ENCODE assay signal across 26 cellular contexts in genomic region chr7:110646814-110647213, GRCh38.
"Had no signal": no experiment of that assay in that cellular context is flagged by ENCODE, and none has a peak within 500 bp of the region (broad histone marks: within the 10 kb centered on the region; RNA-seq: fewer than 3 reads in every experiment).

No MANE protein-coding gene starts in this region.

- H3K4me1 ChIP-seq: adrenal gland, body of pancreas, breast epithelium, Peyer's patch, SJSA1 had no signal

- H3K9me3 ChIP-seq: adrenal gland, body of pancreas, breast epithelium, MG63, Peyer's patch, SJSA1 had no signal

- DNase-seq: activated CD4-positive, alpha-beta T cell treated with anti-CD3 and anti-CD28 coated beads, Interleukin-2, amount 10 ng/mL, durations not matched to agents 24 days and 14 days; activated CD4-positive, alpha-beta T cell treated with anti-CD3 and anti-CD28 coated beads, Interleukin-2, amount 50 U/mL, for 4 hours; activated CD8-positive, alpha-beta T cell treated with anti-CD3 and anti-CD28 coated beads for 36 hours; activated gamma-delta T cell treated with Interleukin-2 at 50 U/mL for 16 hours; activated naive CD4-positive, alpha-beta T cell treated with anti-CD3 and anti-CD28 coated beads for 36 hours; activated T-cell treated with anti-CD3 and anti-CD28 coated beads, Interleukin-2, amount 50 U/mL, for 4 hours; adrenal gland; body of pancreas; cerebellar nuclear complex; Kasumi-1; KG1; MG63; NCI-H1048; NCI-H1436 treated with DMSO at 0.1 percent for 48 hours; NCI-H2029; NCI-H345; NCI-H510A; NK-92 treated with Interleukin-12 subunit alpha and Interleukin-12 subunit beta, amount 100 ng/mL, for 24 hours; PC-3; Peyer's patch; RPMI8226; SHP77 treated with DMSO at 0.1 percent for 48 hours; T1000 had no signal

- H3K4me3 ChIP-seq: adrenal gland, body of pancreas, breast epithelium, MG63, Peyer's patch, SJSA1 had no signal

- ATAC-seq: activated CD8-positive, alpha-beta T cell treated with anti-CD3 and anti-CD28 coated beads for 36 hours; activated naive CD4-positive, alpha-beta T cell treated with anti-CD3 and anti-CD28 coated beads, Interleukin-2, amount 50 U/mL, for 72 hours; activated T-cell treated with anti-CD3 and anti-CD28 coated beads, Interleukin-2, amount 50 U/mL, for 4 hours; body of pancreas; PC-3 had no signal

- H3K27me3 ChIP-seq: adrenal gland, body of pancreas, breast epithelium, MG63, Peyer's patch, SJSA1 had no signal

- H3K36me3 ChIP-seq: adrenal gland, breast epithelium, MG63, Peyer's patch, SJSA1 had no signal

- H3K27ac ChIP-seq: adrenal gland, body of pancreas, breast epithelium, Peyer's patch, SJSA1 had no signal
